ENCODE assay signal across 1 cellular context in genomic region chr9:125878241-125878640, GRCh38.
TF ChIP-seq lines count a peak whose summit lies in the region.

No MANE protein-coding gene starts in this region.

TF ChIP-seq in SK-N-SH treated with all-trans-retinoic acid at 6 μM for 48 hours, 23 proteins besides CTCF, POLR2A, EP300 and RAD21 (continued from another document):
- TF ChIP-seq, protein P1, sequence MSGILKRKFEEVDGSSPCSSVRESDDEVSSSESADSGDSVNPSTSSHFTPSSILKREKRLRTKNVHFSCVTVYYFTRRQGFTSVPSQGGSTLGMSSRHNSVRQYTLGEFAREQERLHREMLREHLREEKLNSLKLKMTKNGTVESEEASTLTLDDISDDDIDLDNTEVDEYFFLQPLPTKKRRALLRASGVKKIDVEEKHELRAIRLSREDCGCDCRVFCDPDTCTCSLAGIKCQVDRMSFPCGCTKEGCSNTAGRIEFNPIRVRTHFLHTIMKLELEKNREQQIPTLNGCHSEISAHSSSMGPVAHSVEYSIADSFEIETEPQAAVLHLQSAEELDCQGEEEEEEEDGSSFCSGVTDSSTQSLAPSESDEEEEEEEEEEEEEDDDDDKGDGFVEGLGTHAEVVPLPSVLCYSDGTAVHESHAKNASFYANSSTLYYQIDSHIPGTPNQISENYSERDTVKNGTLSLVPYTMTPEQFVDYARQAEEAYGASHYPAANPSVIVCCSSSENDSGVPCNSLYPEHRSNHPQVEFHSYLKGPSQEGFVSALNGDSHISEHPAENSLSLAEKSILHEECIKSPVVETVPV (CRISPR knock-in tag; IDR thresholded peaks at IDR 0.05): no peak
- TF ChIP-seq ESRRG (CRISPR knock-in tag; IDR thresholded peaks at IDR 0.05) (no peak), OSR1 (CRISPR knock-in tag; IDR thresholded peaks at IDR 0.05) (no peak), ZFP3 (CRISPR knock-in tag; IDR thresholded peaks at IDR 0.05) (no peak), ZNF8 (CRISPR knock-in tag; IDR thresholded peaks at IDR 0.05) (no peak)
